ENCODE assay signal across 8 cellular contexts in genomic region chr16:3880623-3881498, GRCh38. TPM values are rescaled to one million over a fixed set of nuclear protein-coding genes. Genes with fewer than 3 reads are reported as not detected.
DNase-seq lines count a peak whose midpoint lies in the region; ATAC-seq and TF ChIP-seq lines count a peak whose summit lies in the region.

Gene CREBBP (minus strand): TSS chr16:3880713. CDS start chr16:3879916, 797 bp downstream.

- DNase-seq in GM13976 (ENCODE audit: low spot score) (peak; percentile 95), NCI-H1694 (lab: John Stamatoyannopoulos, UW) (peak; percentile 54), T-helper 17 cell (peak; percentile 87 to 94 (median 89)), amniotic stem cell (lab: John Stamatoyannopoulos, UW) (peak; percentile 59), left ventricle myocardium superior (peak; percentile 94), psoas muscle (peak; percentile 90 to 92), ureter (ENCODE audit: low spot score) (peak; percentile 84)

- intact Hi-C loops in left ventricle myocardium superior (cut with micrococcal nuclease): no loop called here
- intact Hi-C loops in psoas muscle (cut with DNase I): loop anchor here in 1 of 2 donors (2.0 kb wide), 1 partner anchor 190 kb away; no protein-coding TSS in a partner anchor

- H3K27me3 Mint-ChIP-seq in T-helper 17 cell: peaks cover 12% of the 10 kb centered on the region

- peaks cover 37% of the 10 kb centered on the region for H3K4me1 Mint-ChIP-seq in T-helper 17 cell

- H3K27ac Mint-ChIP-seq in T-helper 17 cell: peak within 1 kb of the TSS; percentile 88

- peak within 1 kb of the TSS; percentile 90 for H3K4me3 ChIP-seq in psoas muscle

- ATAC-seq in HG02870 (IDR thresholded peaks at IDR 0.05; ENCODE audit: unreplicated experiment): peak; percentile 79
- ATAC-seq in T-helper 17 cell: peak; percentile 89
- peak; percentile 91 for ATAC-seq in left ventricle myocardium superior
- peak; percentile 88 to 94 (median 90) for ATAC-seq in psoas muscle

- peaks cover 28% of the 10 kb centered on the region for H3K4me1 ChIP-seq in psoas muscle

- H3K27ac ChIP-seq in psoas muscle: peak within 1 kb of the TSS; percentile 94

- in situ Hi-C loops in GM13976 (cut with MboI; ENCODE audit: low sequenced_read_pairs, unreplicated experiment): loop anchor here (25.0 kb wide), 1 partner anchor 344 kb away; no protein-coding TSS in a partner anchor

- H3K27me3 ChIP-seq in psoas muscle (ENCODE audit: insufficient read depth in 3 of 3, low read length in 2 of 3): no peaks in the 10 kb centered on the region

- H3K9me3 ChIP-seq in T-helper 17 cell (ENCODE audit: control insufficient read depth, low read length, poor library complexity, severe bottlenecking): no peaks in the 10 kb centered on the region
- H3K9me3 ChIP-seq in psoas muscle: no peaks in the 10 kb centered on the region

- H3K4me3 Mint-ChIP-seq in T-helper 17 cell: peak within 1 kb of the TSS; percentile 92

- H3K36me3 Mint-ChIP-seq in T-helper 17 cell (ENCODE audit: low read depth): no peaks in the 10 kb centered on the region

- TF ChIP-seq CTCF in GM13976 (IDR thresholded peaks at IDR 0.05; ENCODE audit: borderline replicate concordance, control extremely low read depth, extremely low read depth, insufficient read depth, missing control alignments) (no peak), psoas muscle (IDR thresholded peaks at IDR 0.05) (no peak)

- 8 to 17% (median 12%) methylated on average over 39 to 96 of the region's 96 CpGs for WGBS in psoas muscle, 3 donors

- H3K36me3 ChIP-seq in psoas muscle (ENCODE audit: insufficient read depth in 1 of 2, low read depth in 1 of 2): no peaks in the 10 kb centered on the region

RNA-seq across cellular contexts. Expression of gene CREBBP, which starts in this region (rescaled TPM):
- total RNA-seq in T-helper 17 cell (100 to 1,000 TPM; 158 to 173 TPM), left ventricle myocardium superior (40.6 TPM), psoas muscle (10 to 100 TPM; 44.1 to 54.9 (median 50.8) TPM), ureter (104 TPM)
- 10 to 100 TPM in 2 of 3 donors, 1 to 10 TPM in 1; 7.1 to 31.0 (median 10.1) TPM for polyA plus RNA-seq in psoas muscle

Comparison
In these comparisons a context has a peak if more than half of its experiments do, and no peak if none do; other contexts are left out.
1. Peak in every context shown above with its lines: DNase-seq, ATAC-seq, H3K4me3 ChIP-seq and H3K27ac ChIP-seq.